ENCODE assay signal across 7 cellular contexts in the genomic region with DNA sequence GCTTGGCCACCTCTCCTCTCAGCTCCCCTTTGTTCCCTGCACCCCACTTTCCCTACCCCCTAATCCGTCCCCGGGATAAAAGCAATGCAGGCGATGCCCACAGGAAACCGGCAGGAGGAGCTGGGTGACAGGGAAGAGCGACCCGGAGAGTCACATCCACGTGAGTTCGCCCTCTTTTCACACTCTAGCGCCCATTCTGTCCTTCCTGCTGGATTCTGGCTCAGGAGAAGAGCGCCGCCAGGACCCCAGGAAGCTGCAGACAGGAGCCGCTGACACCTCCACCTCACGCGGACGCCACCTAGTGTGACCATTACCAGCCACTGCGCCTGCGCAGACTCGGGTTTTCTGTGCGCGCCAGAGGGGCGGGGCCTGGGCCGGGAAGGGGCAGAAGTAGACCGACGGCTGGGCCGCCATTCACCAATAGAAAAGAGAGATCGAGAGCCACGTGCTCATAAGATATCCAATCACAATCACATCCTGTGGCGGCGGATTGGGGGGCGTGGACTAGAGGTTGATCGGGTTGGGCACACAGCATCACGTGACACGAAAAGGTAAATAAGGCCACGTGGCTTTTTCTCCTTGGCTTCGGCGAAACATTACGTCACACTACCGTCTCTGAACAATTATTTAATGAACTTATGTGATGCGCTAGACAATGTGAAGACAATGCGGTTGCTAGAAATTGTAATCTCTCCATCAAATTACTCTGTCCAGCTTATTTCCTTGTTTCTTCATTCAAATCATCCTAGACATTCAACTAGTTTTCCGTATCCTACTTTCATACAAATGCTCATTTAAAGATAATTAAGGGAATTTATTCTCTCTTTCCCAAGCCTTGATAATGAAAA. TPM values are rescaled to one million over a fixed set of nuclear protein-coding genes. Genes with fewer than 3 reads are reported as not detected.
DNase-seq lines count a peak whose midpoint lies in the region; ATAC-seq and TF ChIP-seq lines count a peak whose summit lies in the region.

No MANE protein-coding gene starts in this region.

- no peaks in the 10 kb centered on the region for H3K9me2 ChIP-seq in hepatocyte (replicated peaks; ENCODE audit: insufficient read depth)

- peak overlapping the region; percentile 71 for H3K27ac ChIP-seq in hepatocyte

- no peaks in the 10 kb centered on the region for H3K36me3 ChIP-seq in hepatocyte (replicated peaks; ENCODE audit: insufficient read depth, low read depth)

- no peaks in the 10 kb centered on the region for H3K9me3 ChIP-seq in hepatocyte (ENCODE audit: low read depth)

- WGBS in hepatocyte (ENCODE audit: low lambda C conversion rate, missing lambda C conversion rate): 5% methylated on average over 39 of the region's 41 CpGs

- H3K4me3 ChIP-seq in hepatocyte: peak overlapping the region; percentile 9

- peaks cover 10% of the 10 kb centered on the region for H3K4me1 ChIP-seq in hepatocyte (ENCODE audit: insufficient read depth)

- ATAC-seq in GM18502 (IDR thresholded peaks at IDR 0.05; ENCODE audit: poor library complexity, unreplicated experiment) (peak; percentile 98), HG02970 (IDR thresholded peaks at IDR 0.05; ENCODE audit: low FRiP score, unreplicated experiment) (peak; percentile 95)

- H3K4me2 ChIP-seq in hepatocyte: peak overlapping the region; percentile 70

- DNase-seq in NCI-H187 treated with DMSO at 0.1 percent for 48 hours (lab: John Stamatoyannopoulos, UW) (peak; percentile 100), T-helper 22 cell (ENCODE audit: low read depth) (peak; percentile 99), astrocyte of the hippocampus (ENCODE audit: low read depth, low spot score) (peak; percentile 100), hepatocyte (ENCODE audit: low spot score) (peak; percentile 100), renal cortical epithelial cell (ENCODE audit: low read depth) (peak; percentile 98)

- H3K27me3 ChIP-seq in hepatocyte: no peaks in the 10 kb centered on the region

- TF ChIP-seq CTCF in hepatocyte (IDR thresholded peaks at IDR 0.05; ENCODE audit: poor library complexity): peak; percentile 60

- H4K20me1 ChIP-seq in hepatocyte (ENCODE audit: insufficient read depth, poor library complexity, severe bottlenecking): no peaks in the 10 kb centered on the region

- peak overlapping the region; percentile 26 for H2AFZ ChIP-seq in hepatocyte

- no peaks in the 10 kb centered on the region for H3K79me2 ChIP-seq in hepatocyte

RNA-seq across cellular contexts. Expression of a gene that starts 10.1 kb away (rescaled TPM):
- total RNA-seq in hepatocyte (8.5 and 24.9 TPM in 2 replicates), renal cortical epithelial cell (not detected in 2 replicates)
- 14.7 and 18.8 TPM in 2 replicates for polyA plus RNA-seq in hepatocyte

RNA-seq across cellular contexts. Expression of a gene that starts 15.4 kb away (rescaled TPM):
- total RNA-seq in hepatocyte (3.9 and 7.7 TPM in 2 replicates), renal cortical epithelial cell (1.0 and 2.4 TPM in 2 replicates)
- 3.0 and 5.5 TPM in 2 replicates for polyA plus RNA-seq in hepatocyte

RNA-seq across cellular contexts. Expression of a gene that starts 24.4 kb away (rescaled TPM):
- under 0.01 TPM in 2 replicates for total RNA-seq in hepatocyte
- not detected in 2 replicates for polyA plus RNA-seq in hepatocyte
- total RNA-seq in renal cortical epithelial cell: under 0.01 TPM in 2 replicates

RNA-seq across cellular contexts. Expression of a gene that starts 25.8 kb away (rescaled TPM):
- under 0.01 TPM in 2 replicates for total RNA-seq in hepatocyte
- not detected in 2 replicates for polyA plus RNA-seq in hepatocyte
- total RNA-seq in renal cortical epithelial cell: under 0.01 TPM in 2 replicates

RNA-seq across cellular contexts. Expression of a gene that starts 51.5 kb away (rescaled TPM):
- total RNA-seq in hepatocyte (2.2 and 9.3 TPM in 2 replicates), renal cortical epithelial cell (0.15 TPM in 1 of 2 replicates, not detected in the other)
- polyA plus RNA-seq in hepatocyte: 4.4 and 5.6 TPM in 2 replicates

Comparison
In these comparisons a context has a peak if more than half of its experiments do, and no peak if none do; other contexts are left out.
1. Peak in every context shown above with its lines: DNase-seq, ATAC-seq, H3K4me3 ChIP-seq and H3K27ac ChIP-seq.